Comparison of ENCODE assay signal across 19 cellular contexts in the genomic region with DNA sequence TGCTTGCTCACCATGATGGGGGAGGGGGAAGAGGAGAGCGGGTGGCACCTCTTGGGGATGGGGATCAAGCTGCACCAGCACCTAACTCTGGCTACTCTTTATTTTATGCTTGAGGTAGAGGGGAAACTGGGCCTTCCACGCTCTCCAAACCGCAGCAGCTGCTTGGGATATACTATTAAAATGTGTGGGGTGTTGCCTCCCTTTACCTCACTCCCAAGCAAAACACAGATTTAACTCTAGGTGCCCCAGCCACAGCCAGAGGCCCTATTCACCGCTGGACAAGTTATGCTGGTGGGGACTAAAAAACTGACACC. TPM values are rescaled to one million over a fixed set of nuclear protein-coding genes. Genes with fewer than 3 reads are reported as not detected.
DNase-seq lines count a peak whose midpoint lies in the region; ATAC-seq and TF ChIP-seq lines count a peak whose summit lies in the region.
"Had no signal": no experiment of that assay in that cellular context is flagged by ENCODE, and none has a peak within 500 bp of the region (broad histone marks: within the 10 kb centered on the region; RNA-seq: fewer than 3 reads in every experiment).

No MANE protein-coding gene starts in this region.

- in situ Hi-C loops in G401 (cut with HindIII; ENCODE audit: low sequenced_read_pairs) = no loop called here

- H3K27ac ChIP-seq in iPS-18a (ENCODE audit: low read length) (no peak overlapping the region), tibial artery (no peak overlapping the region)
- H3K27ac ChIP-seq: adrenal gland, epithelial cell of prostate, Peyer's patch had no signal

- H3K9me3 Mint-ChIP-seq in natural killer cell = no peaks in the 10 kb centered on the region
- H3K9me3 Mint-ChIP-seq in natural killer cell treated with Interleukin-12 subunit alpha and Interleukin-12 subunit beta and Interleukin-15 and Interleukin-18, amount 100 ng/mL, for 72 hours = no peaks in the 10 kb centered on the region
- H3K9me3 Mint-ChIP-seq: HFFc6 had no signal

- H3K36me3 Mint-ChIP-seq in natural killer cell = no peaks in the 10 kb centered on the region
- peaks cover 14% of the 10 kb centered on the region for H3K36me3 Mint-ChIP-seq in natural killer cell treated with Interleukin-12 subunit alpha and Interleukin-12 subunit beta and Interleukin-15 and Interleukin-18, amount 100 ng/mL, for 72 hours

- no peak overlapping the region for H3K27ac Mint-ChIP-seq in natural killer cell
- H3K27ac Mint-ChIP-seq in natural killer cell treated with Interleukin-12 subunit alpha and Interleukin-12 subunit beta and Interleukin-15 and Interleukin-18, amount 100 ng/mL, for 72 hours = no peak overlapping the region
- H3K27ac Mint-ChIP-seq: HFFc6; stimulated activated naive CD8-positive, alpha-beta T cell treated with anti-CD3 and anti-CD28 coated beads, Interleukin-15, Interleukin-2, amounts not matched to agents 100 ng/mL and 50 ng/mL, for 24 hours had no signal

- peaks cover 80% of the 10 kb centered on the region for H3K27me3 ChIP-seq in iPS-18a (ENCODE audit: control insufficient read depth, insufficient read depth, low read length)
- H3K27me3 ChIP-seq in tibial artery = peaks cover 11 to 100% of the 10 kb centered on the region in 2 donors

- ATAC-seq in natural killer cell = no peak
- ATAC-seq in natural killer cell treated with Interleukin-12 subunit alpha and Interleukin-12 subunit beta and Interleukin-15 and Interleukin-18, amount 100 ng/mL, for 72 hours = no peak
- ATAC-seq: mucosa of descending colon had no signal

- no peak for DNase-seq in natural killer cell
- DNase-seq in natural killer cell treated with Interleukin-12 subunit alpha and Interleukin-12 subunit beta and Interleukin-15 and Interleukin-18, amount 100 ng/mL, for 72 hours (ENCODE audit: low spot score) = no peak
- peak; percentile 83 for DNase-seq in NCI-H69 (lab: John Stamatoyannopoulos, UW)
- no peak for DNase-seq in kidney tubule cell (ENCODE audit: low spot score)
- DNase-seq in hepatic stellate cell (ENCODE audit: low spot score) = no peak
- DNase-seq in G401 (ENCODE audit: low spot score) = no peak
- no peak for DNase-seq in tibial artery
- DNase-seq: activated CD4-positive, CD25-positive, alpha-beta regulatory T cell treated with anti-CD3 and anti-CD28 coated beads, Interleukin-2, amount 50 U/mL, for 72 hours; activated T-cell treated with anti-CD3 and anti-CD28 coated beads, Interleukin-2, amount 50 U/mL, for 1 hour; adrenal gland; HFFc6; KG1; mucosa of descending colon; Peyer's patch had no signal

- intact Hi-C loops in natural killer cell (cut with micrococcal nuclease) = no loop called here
- intact Hi-C loops in tibial artery (cut with DNase I; ENCODE audit: low total_unique reads) = no loop called here

- peaks cover 60% of the 10 kb centered on the region for H3K4me1 ChIP-seq in iPS-18a (ENCODE audit: control insufficient read depth, low read depth, low read length)
- peaks cover 0 to 26% (median 21%) of the 10 kb centered on the region in 4 donors for H3K4me1 ChIP-seq in tibial artery

- H3K4me3 ChIP-seq in iPS-18a (ENCODE audit: low read length) (peak overlapping the region; percentile 88), tibial artery (no peak overlapping the region)
- H3K4me3 ChIP-seq: adrenal gland, mucosa of descending colon, Peyer's patch had no signal

- peaks cover 89 to 92% of the 10 kb centered on the region in 2 donors for H3K27me3 Mint-ChIP-seq in natural killer cell (ENCODE audit: low read depth in 2 of 2)
- peaks cover 66 to 84% of the 10 kb centered on the region in 2 donors for H3K27me3 Mint-ChIP-seq in natural killer cell treated with Interleukin-12 subunit alpha and Interleukin-12 subunit beta and Interleukin-15 and Interleukin-18, amount 100 ng/mL, for 72 hours

- peaks cover 19 to 32% of the 10 kb centered on the region in 2 donors for H3K4me1 Mint-ChIP-seq in natural killer cell
- peaks cover 16 to 37% of the 10 kb centered on the region in 2 donors for H3K4me1 Mint-ChIP-seq in natural killer cell treated with Interleukin-12 subunit alpha and Interleukin-12 subunit beta and Interleukin-15 and Interleukin-18, amount 100 ng/mL, for 72 hours (ENCODE audit: low read depth in 2 of 2)

- H3K9me3 ChIP-seq in iPS-18a (ENCODE audit: control insufficient read depth, low read depth, low read length) (no peaks in the 10 kb centered on the region), tibial artery (no peaks in the 10 kb centered on the region)
- H3K9me3 ChIP-seq: adrenal gland, mucosa of descending colon, Peyer's patch had no signal

- TF ChIP-seq CTCF in natural killer cell (IDR thresholded peaks at IDR 0.05) = no peak
- no peak for TF ChIP-seq CTCF in tibial artery (IDR thresholded peaks at IDR 0.05)

- H3K4me3 Mint-ChIP-seq in natural killer cell = peak overlapping the region; percentile 9
- H3K4me3 Mint-ChIP-seq in natural killer cell treated with Interleukin-12 subunit alpha and Interleukin-12 subunit beta and Interleukin-15 and Interleukin-18, amount 100 ng/mL, for 72 hours = no peak overlapping the region
- H3K4me3 Mint-ChIP-seq: HFFc6; stimulated activated naive CD8-positive, alpha-beta T cell treated with anti-CD3 and anti-CD28 coated beads, Interleukin-15, Interleukin-2, amounts not matched to agents 100 ng/mL and 50 ng/mL, for 24 hours had no signal

- no peaks in the 10 kb centered on the region for H3K36me3 ChIP-seq in iPS-18a (ENCODE audit: control insufficient read depth, low read depth, low read length)
- no peaks in the 10 kb centered on the region for H3K36me3 ChIP-seq in tibial artery
- H3K36me3 ChIP-seq: adrenal gland, Peyer's patch had no signal

- peak overlapping the region; percentile 60 for H3K9ac ChIP-seq in iPS-18a (ENCODE audit: low read length)

RNA-seq across cellular contexts. Expression of gene FOXB1, which starts 5.1 kb away (rescaled TPM):
- total RNA-seq in natural killer cell = not detected
- total RNA-seq in natural killer cell treated with Interleukin-12 subunit alpha and Interleukin-12 subunit beta and Interleukin-15 and Interleukin-18, amount 100 ng/mL, for 72 hours = under 1 TPM in 1 of 2 donors, not detected in 1; 0.10 TPM
- total RNA-seq in G401 (2014; rRNA removed; shearing (Covaris generic)) = not detected in 2 replicates
- total RNA-seq: adrenal gland, chondrocyte, HFFc6, mucosa of descending colon, Peyer's patch, posterior vena cava had no signal
